Comparison of ENCODE assay signal across 1 cellular context in the genomic region with DNA sequence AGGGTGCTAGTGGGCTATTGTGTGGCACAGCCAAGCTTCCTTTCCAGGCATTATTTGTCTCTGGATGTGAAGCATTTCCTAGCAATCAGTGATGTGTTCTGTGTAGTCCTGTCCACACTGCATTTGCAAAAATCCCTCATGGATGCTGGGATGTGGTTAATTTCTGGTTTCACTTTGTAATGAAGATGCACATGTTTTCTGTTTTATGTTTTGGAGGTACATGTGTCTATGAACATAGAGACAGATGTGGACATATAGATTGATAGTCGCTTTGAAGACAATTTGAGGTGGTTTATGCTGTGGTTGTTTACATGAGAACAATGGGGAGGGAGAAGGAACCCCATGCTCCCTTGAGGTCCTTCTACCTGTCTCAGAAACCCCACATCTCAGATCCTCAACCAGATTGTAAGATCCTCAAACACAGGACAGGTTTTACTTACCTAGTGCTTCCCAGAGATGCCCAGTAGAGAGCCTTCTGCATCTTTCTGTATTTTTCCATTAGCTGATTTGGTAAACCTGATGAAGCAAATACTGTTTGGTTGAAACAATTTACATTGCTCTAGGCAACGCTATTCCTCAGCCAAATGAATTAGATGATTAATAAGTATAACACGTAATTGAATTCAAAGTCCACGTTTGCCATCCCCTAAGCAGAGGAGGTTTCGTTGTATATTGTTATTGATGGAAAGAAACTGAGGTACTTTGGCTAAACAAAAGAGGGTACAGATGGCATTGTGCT.
TF ChIP-seq lines count a peak whose summit lies in the region.

No MANE protein-coding gene starts in this region.

TF ChIP-seq in SK-N-SH, 30 proteins besides CTCF, POLR2A, EP300 and RAD21 (continued from another document):
- TF ChIP-seq REST (IDR thresholded peaks at IDR 0.05; ENCODE audit: low read depth, low read length) (no peak), GABPA (IDR thresholded peaks at IDR 0.05; ENCODE audit: low read depth) (no peak), CHD2 (IDR thresholded peaks at IDR 0.05; ENCODE audit: low read length, partially characterized antibody) (no peak), GATA2 (CRISPR knock-in tag; IDR thresholded peaks at IDR 0.05) (no peak), ELF1 (IDR thresholded peaks at IDR 0.05) (no peak), JUND (IDR thresholded peaks at IDR 0.05) (no peak), PBX3 (IDR thresholded peaks at IDR 0.05) (no peak), ZBTB33 (IDR thresholded peaks at IDR 0.05; ENCODE audit: borderline replicate concordance, low read depth) (no peak), MXI1 (IDR thresholded peaks at IDR 0.05; ENCODE audit: low read depth, low read length) (no peak), USF1 (IDR thresholded peaks at IDR 0.05; ENCODE audit: borderline replicate concordance, low read depth) (no peak), RXRA (IDR thresholded peaks at IDR 0.05; ENCODE audit: borderline replicate concordance, low read depth) (no peak), FOSL2 (IDR thresholded peaks at IDR 0.05; ENCODE audit: borderline replicate concordance, low read depth) (no peak), FOXM1 (IDR thresholded peaks at IDR 0.05; ENCODE audit: low read depth) (no peak)
- TF ChIP-seq, protein P1, sequence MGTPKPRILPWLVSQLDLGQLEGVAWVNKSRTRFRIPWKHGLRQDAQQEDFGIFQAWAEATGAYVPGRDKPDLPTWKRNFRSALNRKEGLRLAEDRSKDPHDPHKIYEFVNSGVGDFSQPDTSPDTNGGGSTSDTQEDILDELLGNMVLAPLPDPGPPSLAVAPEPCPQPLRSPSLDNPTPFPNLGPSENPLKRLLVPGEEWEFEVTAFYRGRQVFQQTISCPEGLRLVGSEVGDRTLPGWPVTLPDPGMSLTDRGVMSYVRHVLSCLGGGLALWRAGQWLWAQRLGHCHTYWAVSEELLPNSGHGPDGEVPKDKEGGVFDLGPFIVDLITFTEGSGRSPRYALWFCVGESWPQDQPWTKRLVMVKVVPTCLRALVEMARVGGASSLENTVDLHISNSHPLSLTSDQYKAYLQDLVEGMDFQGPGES (IDR thresholded peaks at IDR 0.05; ENCODE audit: low read depth, low read length): no peak
